ENCODE assay signal across 8 cellular contexts in the genomic region with DNA sequence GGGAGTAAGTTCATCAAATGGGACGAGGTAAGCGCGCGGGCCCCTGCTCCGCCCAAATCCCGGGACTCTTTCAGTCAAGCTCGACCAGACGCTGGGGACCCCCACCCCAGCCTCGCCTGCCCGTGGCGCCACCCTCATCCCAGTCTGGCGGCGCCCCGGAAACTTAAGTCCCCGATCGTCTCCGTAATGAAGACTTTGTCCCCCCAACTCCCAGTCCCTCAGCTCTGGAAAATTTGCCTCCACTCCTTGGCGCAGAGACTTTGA. TPM values are rescaled to one million over a fixed set of nuclear protein-coding genes. Genes with fewer than 3 reads are reported as not detected.
DNase-seq lines count a peak whose midpoint lies in the region; ATAC-seq and TF ChIP-seq lines count a peak whose summit lies in the region.

No MANE protein-coding gene starts in this region.

- intact Hi-C loops in tibial artery (cut with DNase I; ENCODE audit: low total_unique reads), result no loop called here

- H3K36me3 ChIP-seq in liver (ENCODE audit: control insufficient read depth in 4 of 4, insufficient read depth in 3 of 4, low read depth in 1 of 4, low read length in 3 of 4), result peaks cover 0 to 8% (median 3%) of the 10 kb centered on the region in 4 donors
- H3K36me3 ChIP-seq in tibial artery, result peaks cover 8 to 26% (median 23%) of the 10 kb centered on the region in 3 donors

- H3K36me3 Mint-ChIP-seq in activated T-cell treated with anti-CD3 and anti-CD28 coated beads, Interleukin-2, amount 50 U/mL, for 24 hours (ENCODE audit: low read depth), result peaks cover 11% of the 10 kb centered on the region
- peaks cover 7% of the 10 kb centered on the region for H3K36me3 Mint-ChIP-seq in activated naive CD8-positive, alpha-beta T cell treated with anti-CD3 and anti-CD28 coated beads, Interleukin-2, amount 10 ng/mL, durations not matched to agents 7 days and 5 days

- H3K9me3 Mint-ChIP-seq in activated T-cell treated with anti-CD3 and anti-CD28 coated beads, Interleukin-2, amount 50 U/mL, for 24 hours, result no peaks in the 10 kb centered on the region
- no peaks in the 10 kb centered on the region for H3K9me3 Mint-ChIP-seq in activated naive CD8-positive, alpha-beta T cell treated with anti-CD3 and anti-CD28 coated beads, Interleukin-2, amount 10 ng/mL, durations not matched to agents 7 days and 5 days

- H3K27me3 Mint-ChIP-seq in activated T-cell treated with anti-CD3 and anti-CD28 coated beads, Interleukin-2, amount 50 U/mL, for 24 hours, result no peaks in the 10 kb centered on the region
- H3K27me3 Mint-ChIP-seq in activated naive CD8-positive, alpha-beta T cell treated with anti-CD3 and anti-CD28 coated beads, Interleukin-2, amount 10 ng/mL, durations not matched to agents 7 days and 5 days, result peaks cover 2% of the 10 kb centered on the region

- peak overlapping the region; percentile 82 for H3K4me3 Mint-ChIP-seq in activated T-cell treated with anti-CD3 and anti-CD28 coated beads, Interleukin-2, amount 50 U/mL, for 24 hours
- peak overlapping the region; percentile 94 for H3K4me3 Mint-ChIP-seq in activated naive CD8-positive, alpha-beta T cell treated with anti-CD3 and anti-CD28 coated beads, Interleukin-2, amount 10 ng/mL, durations not matched to agents 7 days and 5 days

- H3K9me3 ChIP-seq in liver (ENCODE audit: control insufficient read depth in 4 of 4, low read length in 3 of 4), result no peaks in the 10 kb centered on the region
- H3K9me3 ChIP-seq in tibial artery, result no peaks in the 10 kb centered on the region

- peaks cover 10 to 49% (median 38%) of the 10 kb centered on the region in 4 donors for H3K4me1 ChIP-seq in liver (ENCODE audit: control insufficient read depth in 4 of 4, insufficient read depth in 4 of 4, low read length in 3 of 4)
- H3K4me1 ChIP-seq in tibial artery, result peaks cover 0 to 43% (median 37%) of the 10 kb centered on the region in 4 donors

- TF ChIP-seq RAD21 in liver (IDR thresholded peaks at IDR 0.05), result no peak

- H3K4me1 Mint-ChIP-seq in activated T-cell treated with anti-CD3 and anti-CD28 coated beads, Interleukin-2, amount 50 U/mL, for 24 hours (ENCODE audit: low read depth), result peaks cover 24% of the 10 kb centered on the region
- peaks cover 23% of the 10 kb centered on the region for H3K4me1 Mint-ChIP-seq in activated naive CD8-positive, alpha-beta T cell treated with anti-CD3 and anti-CD28 coated beads, Interleukin-2, amount 10 ng/mL, durations not matched to agents 7 days and 5 days

- no peak for TF ChIP-seq CTCF in liver (IDR thresholded peaks at IDR 0.05; ENCODE audit: low read depth, low read length, missing input control)
- TF ChIP-seq CTCF in tibial artery (IDR thresholded peaks at IDR 0.05), result no peak

- H3K4me3 ChIP-seq in liver (ENCODE audit: low read depth in 1 of 3, low read length in 3 of 3) (peak overlapping the region; percentile 36 to 67 (median 51)), tibial artery (peak overlapping the region; percentile 81 to 96)

- H3K27ac Mint-ChIP-seq in activated T-cell treated with anti-CD3 and anti-CD28 coated beads, Interleukin-2, amount 50 U/mL, for 24 hours, result peak overlapping the region; percentile 59
- H3K27ac Mint-ChIP-seq in activated naive CD8-positive, alpha-beta T cell treated with anti-CD3 and anti-CD28 coated beads, Interleukin-2, amount 10 ng/mL, durations not matched to agents 7 days and 5 days, result peak overlapping the region; percentile 75

- H3K27ac ChIP-seq in liver (ENCODE audit: low read depth in 1 of 2, low read length in 2 of 2) (no peak overlapping the region), tibial artery (peak overlapping the region; percentile 82)

- H3K9ac ChIP-seq in liver (ENCODE audit: low read depth in 1 of 2, low read length in 2 of 2), result peak overlapping the region in 1 of 2 donors; percentile 63

- H3K27me3 ChIP-seq in liver (ENCODE audit: control insufficient read depth in 4 of 4, insufficient read depth in 4 of 4, low read length in 3 of 4) (no peaks in the 10 kb centered on the region), tibial artery (no peaks in the 10 kb centered on the region)

- POLR2A ChIA-PET in activated naive CD8-positive, alpha-beta T cell treated with anti-CD3 and anti-CD28 coated beads, Interleukin-2, amount 10 ng/mL, durations not matched to agents 7 days and 5 days (lab: Charles Lee), result interaction anchor here (0.7 to 3.6 kb wide), 8 partner anchors 13 to 66 kb away, joined by 3 to 40 read pairs (median 5); partner anchors contain the start of genes ESRRA, FERMT3, NUDT22 and STIP1

- no peak for DNase-seq in activated T-cell treated with anti-CD3 and anti-CD28 coated beads, Interleukin-2, amount 50 U/mL, for 24 hours
- DNase-seq in activated T-cell treated with anti-CD3 and anti-CD28 coated beads, Interleukin-2, amount 50 U/mL, for 1 hour, result no peak
- no peak for DNase-seq in activated naive CD8-positive, alpha-beta T cell treated with anti-CD3 and anti-CD28 coated beads, Interleukin-2, amount 10 ng/mL, durations not matched to agents 7 days and 5 days
- DNase-seq in tibial artery, result no peak

- 2% methylated on average over 18 of the region's 18 CpGs for WGBS in liver

- ATAC-seq in activated naive CD8-positive, alpha-beta T cell treated with anti-CD3 and anti-CD28 coated beads, Interleukin-2, amount 10 ng/mL, durations not matched to agents 7 days and 5 days (ENCODE audit: low read depth), result no peak
- ATAC-seq in HG03025 (IDR thresholded peaks at IDR 0.05; ENCODE audit: low FRiP score, unreplicated experiment) (no peak), HG02798 (IDR thresholded peaks at IDR 0.05; ENCODE audit: poor library complexity, unreplicated experiment) (no peak), HG03442 (IDR thresholded peaks at IDR 0.05; ENCODE audit: unreplicated experiment) (no peak)

TF ChIP-seq in liver, 16 proteins besides CTCF, POLR2A, EP300 and RAD21 (continues in another document):
- TF ChIP-seq EGR1 (IDR thresholded peaks at IDR 0.05; ENCODE audit: low read depth in 2 of 2) (no peak), NR2F2 (IDR thresholded peaks at IDR 0.05) (no peak), ZBTB33 (IDR thresholded peaks at IDR 0.05) (no peak), GABPA (IDR thresholded peaks at IDR 0.05 in 1 of 2, conservative IDR thresholded peaks at IDR 0.05 in 1 of 2) (no peak), HNF4A (conservative IDR thresholded peaks at IDR 0.05) (no peak), JUND (IDR thresholded peaks at IDR 0.05) (no peak)
- TF ChIP-seq, protein P1, sequence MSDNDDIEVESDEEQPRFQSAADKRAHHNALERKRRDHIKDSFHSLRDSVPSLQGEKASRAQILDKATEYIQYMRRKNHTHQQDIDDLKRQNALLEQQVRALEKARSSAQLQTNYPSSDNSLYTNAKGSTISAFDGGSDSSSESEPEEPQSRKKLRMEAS (IDR thresholded peaks at IDR 0.05), result no peak

RNA-seq across cellular contexts. Expression of gene PLCB3, which starts 0.3 kb away (rescaled TPM):
- total RNA-seq in activated naive CD8-positive, alpha-beta T cell treated with anti-CD3 and anti-CD28 coated beads, Interleukin-2, amount 10 ng/mL, durations not matched to agents 7 days and 5 days, result 10 to 100 TPM; 18.6 to 18.9 TPM
- total RNA-seq in liver, result 1 to 10 TPM; 7.7 to 8.5 TPM
- 1 to 10 TPM in 1 of 2 donors, under 1 TPM in 1; 0.79 to 3.1 TPM for polyA plus RNA-seq in liver

RNA-seq across cellular contexts. Expression of gene PPP1R14B, which starts 4.9 kb away (rescaled TPM):
- total RNA-seq in activated naive CD8-positive, alpha-beta T cell treated with anti-CD3 and anti-CD28 coated beads, Interleukin-2, amount 10 ng/mL, durations not matched to agents 7 days and 5 days, result 100 to 1,000 TPM; 122 to 124 TPM
- 10 to 100 TPM; 34.9 to 41.7 TPM for total RNA-seq in liver
- 10 to 100 TPM; 24.2 to 57.6 TPM for polyA plus RNA-seq in liver

RNA-seq across cellular contexts. Expression of gene FKBP2, which starts 10.8 kb away (rescaled TPM):
- 10 to 100 TPM; 27.7 to 28.1 TPM for total RNA-seq in activated naive CD8-positive, alpha-beta T cell treated with anti-CD3 and anti-CD28 coated beads, Interleukin-2, amount 10 ng/mL, durations not matched to agents 7 days and 5 days
- total RNA-seq in liver, result 10 to 100 TPM; 60.8 to 79.0 TPM
- 100 to 1,000 TPM; 170 to 241 TPM for polyA plus RNA-seq in liver

RNA-seq across cellular contexts. Expression of gene VEGFB, which starts 17.3 kb away (rescaled TPM):
- total RNA-seq in activated naive CD8-positive, alpha-beta T cell treated with anti-CD3 and anti-CD28 coated beads, Interleukin-2, amount 10 ng/mL, durations not matched to agents 7 days and 5 days, result 10 to 100 TPM; 93.4 to 98.8 TPM
- total RNA-seq in liver, result 1 to 10 TPM; 3.6 to 9.5 TPM
- polyA plus RNA-seq in liver, result 10 to 100 TPM; 11.9 to 17.3 TPM

RNA-seq across cellular contexts. Expression of gene DNAJC4, which starts 21.3 kb away (rescaled TPM):
- 10 to 100 TPM; 59.6 to 60.3 TPM for total RNA-seq in activated naive CD8-positive, alpha-beta T cell treated with anti-CD3 and anti-CD28 coated beads, Interleukin-2, amount 10 ng/mL, durations not matched to agents 7 days and 5 days
- total RNA-seq in liver, result 10 to 100 TPM in 1 of 2 donors, 1 to 10 TPM in 1; 8.5 to 25.9 TPM
- 10 to 100 TPM; 22.7 to 24.3 TPM for polyA plus RNA-seq in liver

Comparison
In these comparisons a context has a peak if more than half of its experiments do, and no peak if none do; other contexts are left out.
1. H3K27ac ChIP-seq: peak in tibial artery (2 of 2); none in liver (0 of 2).